ENCODE assay signal across 8 cellular contexts in the genomic region with DNA sequence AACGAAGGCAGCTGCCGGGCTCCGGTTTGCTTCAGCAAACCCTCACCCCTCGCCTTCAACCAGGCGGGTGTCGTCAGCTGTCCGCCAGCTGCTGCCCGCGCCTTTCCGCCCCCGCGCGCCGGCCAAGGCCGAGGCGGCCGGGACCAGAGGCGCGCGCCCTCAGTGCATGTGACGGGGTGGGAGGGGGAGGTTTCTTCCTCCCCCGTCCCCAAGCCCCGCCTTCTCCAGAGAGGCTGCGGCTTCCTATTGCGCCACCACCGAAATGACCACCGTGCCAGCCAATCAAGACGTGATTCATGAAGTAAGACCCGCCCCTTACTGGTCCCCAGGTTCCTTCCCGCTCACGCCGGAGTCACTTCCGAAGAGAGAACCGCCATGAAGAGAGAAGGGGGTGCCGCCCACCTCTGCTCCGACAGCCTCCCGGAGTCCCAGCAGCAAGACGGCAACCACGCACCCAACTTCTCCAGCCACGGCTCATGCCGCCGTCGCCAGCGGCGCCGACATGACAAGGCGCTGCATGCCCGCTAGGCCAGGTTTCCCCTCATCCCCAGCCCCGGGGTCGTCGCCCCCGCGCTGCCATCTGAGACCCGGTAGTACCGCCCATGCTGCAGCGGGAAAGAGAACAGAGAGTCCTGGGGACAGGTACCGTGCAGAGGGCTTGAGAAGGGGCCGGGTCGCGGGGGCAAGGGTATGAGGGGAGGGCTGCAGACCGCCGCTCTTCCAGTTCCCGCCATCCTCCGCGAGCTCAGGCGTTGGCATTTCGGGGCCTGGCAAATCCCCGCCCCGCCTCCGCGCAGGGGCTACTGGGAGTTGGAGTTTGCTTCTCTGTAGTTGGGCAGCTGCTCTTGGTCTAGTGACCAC. TPM values are rescaled to one million over a fixed set of nuclear protein-coding genes. Genes with fewer than 3 reads are reported as not detected.
A peak's percentile ranks its signal among the peaks of the same experiment; 100 is the strongest.
DNase-seq lines count a peak whose midpoint lies in the region; TF ChIP-seq lines count a peak whose summit lies in the region.

A gene with protein sequence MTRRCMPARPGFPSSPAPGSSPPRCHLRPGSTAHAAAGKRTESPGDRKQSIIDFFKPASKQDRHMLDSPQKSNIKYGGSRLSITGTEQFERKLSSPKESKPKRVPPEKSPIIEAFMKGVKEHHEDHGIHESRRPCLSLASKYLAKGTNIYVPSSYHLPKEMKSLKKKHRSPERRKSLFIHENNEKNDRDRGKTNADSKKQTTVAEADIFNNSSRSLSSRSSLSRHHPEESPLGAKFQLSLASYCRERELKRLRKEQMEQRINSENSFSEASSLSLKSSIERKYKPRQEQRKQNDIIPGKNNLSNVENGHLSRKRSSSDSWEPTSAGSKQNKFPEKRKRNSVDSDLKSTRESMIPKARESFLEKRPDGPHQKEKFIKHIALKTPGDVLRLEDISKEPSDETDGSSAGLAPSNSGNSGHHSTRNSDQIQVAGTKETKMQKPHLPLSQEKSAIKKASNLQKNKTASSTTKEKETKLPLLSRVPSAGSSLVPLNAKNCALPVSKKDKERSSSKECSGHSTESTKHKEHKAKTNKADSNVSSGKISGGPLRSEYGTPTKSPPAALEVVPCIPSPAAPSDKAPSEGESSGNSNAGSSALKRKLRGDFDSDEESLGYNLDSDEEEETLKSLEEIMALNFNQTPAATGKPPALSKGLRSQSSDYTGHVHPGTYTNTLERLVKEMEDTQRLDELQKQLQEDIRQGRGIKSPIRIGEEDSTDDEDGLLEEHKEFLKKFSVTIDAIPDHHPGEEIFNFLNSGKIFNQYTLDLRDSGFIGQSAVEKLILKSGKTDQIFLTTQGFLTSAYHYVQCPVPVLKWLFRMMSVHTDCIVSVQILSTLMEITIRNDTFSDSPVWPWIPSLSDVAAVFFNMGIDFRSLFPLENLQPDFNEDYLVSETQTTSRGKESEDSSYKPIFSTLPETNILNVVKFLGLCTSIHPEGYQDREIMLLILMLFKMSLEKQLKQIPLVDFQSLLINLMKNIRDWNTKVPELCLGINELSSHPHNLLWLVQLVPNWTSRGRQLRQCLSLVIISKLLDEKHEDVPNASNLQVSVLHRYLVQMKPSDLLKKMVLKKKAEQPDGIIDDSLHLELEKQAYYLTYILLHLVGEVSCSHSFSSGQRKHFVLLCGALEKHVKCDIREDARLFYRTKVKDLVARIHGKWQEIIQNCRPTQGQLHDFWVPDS (plus strand): TSS at position 355 of the 861 bp plus-strand sequence. CDS start 148 bp downstream, at position 503.

- H2AK5ac ChIP-seq in H9 (ENCODE audit: insufficient read length, low read length) = no peak within 1 kb of the TSS

- H4K8ac ChIP-seq in H9 (replicated peaks; ENCODE audit: insufficient read length, low read depth, low read length) = no peak within 1 kb of the TSS

- H4K91ac ChIP-seq in H9 (ENCODE audit: insufficient read length, low read depth, low read length) = no peak within 1 kb of the TSS

- H3K9me3 ChIP-seq in H9 (ENCODE audit: control insufficient read depth, low read depth, low read length) = no peaks in the 10 kb centered on the region
- H3K9me3 ChIP-seq in MG63 = no peaks in the 10 kb centered on the region

- no peak within 1 kb of the TSS for H3K23ac ChIP-seq in H9 (ENCODE audit: insufficient read length, low read depth, low read length)

- H2BK12ac ChIP-seq in H9 (ENCODE audit: insufficient read length, low read depth, low read length) = no peak within 1 kb of the TSS

- WGBS in H9 (ENCODE audit: extremely low coverage, insufficient read length, low lambda C conversion rate) = no CpG with 5 or more reads among the region's 71 CpGs

- H3K4me3 ChIP-seq in MG63 (peak within 1 kb of the TSS; percentile 92), fibroblast of the aortic adventitia (ENCODE audit: low read depth, low read length) (peak within 1 kb of the TSS; percentile 96)

- H3K4me2 ChIP-seq in H9 (ENCODE audit: insufficient read depth, insufficient read length, low read length) = peak within 1 kb of the TSS; percentile 91

- H3K27me3 Mint-ChIP-seq in H9 (ENCODE audit: low read depth) (no peaks in the 10 kb centered on the region), nephron (ENCODE audit: low read depth) (no peaks in the 10 kb centered on the region)
- H3K27me3 Mint-ChIP-seq in stimulated activated naive CD8-positive, alpha-beta T cell treated with anti-CD3 and anti-CD28 coated beads, Interleukin-15, Interleukin-2, amounts not matched to agents 100 ng/mL and 50 ng/mL, for 24 hours = no peaks in the 10 kb centered on the region

- H3K27ac Mint-ChIP-seq in H9 (peak within 1 kb of the TSS; percentile 94 to 98 (median 98)), nephron (peak within 1 kb of the TSS; percentile 93 to 99 (median 95))
- peak within 1 kb of the TSS; percentile 97 for H3K27ac Mint-ChIP-seq in stimulated activated naive CD8-positive, alpha-beta T cell treated with anti-CD3 and anti-CD28 coated beads, Interleukin-15, Interleukin-2, amounts not matched to agents 100 ng/mL and 50 ng/mL, for 24 hours

- DNase-seq in ELR (ENCODE audit: low read depth) = peak; percentile 99
- peak; percentile 98 for DNase-seq in H9
- peak; percentile 95 for DNase-seq in MG63
- DNase-seq in SHP77 treated with DMSO at 0.1 percent for 48 hours (lab: John Stamatoyannopoulos, UW) = peak; percentile 93
- DNase-seq in activated effector memory CD4-positive, alpha-beta T cell treated with anti-CD3 and anti-CD28 coated beads, Interleukin-2, amount 50 U/mL, for 16 hours = peak; percentile 96
- peak; percentile 98 for DNase-seq in fibroblast of the aortic adventitia (ENCODE audit: low read depth)

- H3K9me3 Mint-ChIP-seq in H9 (no peaks in the 10 kb centered on the region), nephron (no peaks in the 10 kb centered on the region)
- H3K9me3 Mint-ChIP-seq in stimulated activated naive CD8-positive, alpha-beta T cell treated with anti-CD3 and anti-CD28 coated beads, Interleukin-15, Interleukin-2, amounts not matched to agents 100 ng/mL and 50 ng/mL, for 24 hours = no peaks in the 10 kb centered on the region

- H3T11ph ChIP-seq in H9 (ENCODE audit: low read length) = no peak within 1 kb of the TSS

- TF ChIP-seq CTCF in H9 (conservative IDR thresholded peaks at IDR 0.05) (no peak), fibroblast of the aortic adventitia (IDR thresholded peaks at IDR 0.05; ENCODE audit: insufficient read depth, low read length) (no peak), nephron (IDR thresholded peaks at IDR 0.05; ENCODE audit: unreplicated experiment in 3 of 3) (no peak)

- H3K4me1 Mint-ChIP-seq in H9 = peaks cover 29 to 31% of the 10 kb centered on the region in 2 experiments
- H3K4me1 Mint-ChIP-seq in nephron = peaks cover 69% of the 10 kb centered on the region
- peaks cover 48% of the 10 kb centered on the region for H3K4me1 Mint-ChIP-seq in stimulated activated naive CD8-positive, alpha-beta T cell treated with anti-CD3 and anti-CD28 coated beads, Interleukin-15, Interleukin-2, amounts not matched to agents 100 ng/mL and 50 ng/mL, for 24 hours (ENCODE audit: low read depth)

- no peaks in the 10 kb centered on the region for H3K27me3 ChIP-seq in H9 (ENCODE audit: insufficient read depth, low read length)
- H3K27me3 ChIP-seq in MG63 = no peaks in the 10 kb centered on the region

- no peak within 1 kb of the TSS for H2AFZ ChIP-seq in H9 (ENCODE audit: low read length)

- peaks cover 3% of the 10 kb centered on the region for H3K23me2 ChIP-seq in H9 (ENCODE audit: insufficient read length, low read depth, low read length, poor library complexity, severe bottlenecking)

- H2BK120ac ChIP-seq in H9 (ENCODE audit: low read depth, low read length, poor library complexity, severe bottlenecking) = no peak within 1 kb of the TSS

- peak within 1 kb of the TSS; percentile 73 for H3K9ac ChIP-seq in H9 (ENCODE audit: extremely low read depth, insufficient read length, low read length)

- H3K56ac ChIP-seq in H9 (ENCODE audit: insufficient read length, low read depth, low read length) = no peak within 1 kb of the TSS

- H3K18ac ChIP-seq in H9 (ENCODE audit: insufficient read length, low read depth, low read length) = peak within 1 kb of the TSS; percentile 72

- no peaks in the 10 kb centered on the region for H4K20me1 ChIP-seq in H9 (ENCODE audit: control insufficient read depth, insufficient read depth, insufficient read length)

- no peak within 1 kb of the TSS for H2BK5ac ChIP-seq in H9 (ENCODE audit: insufficient read length, low read length)

- H3K4me1 ChIP-seq in H9 (ENCODE audit: insufficient read depth, low read length) = no peaks in the 10 kb centered on the region; the same call in 1 of the 2 replicates

- H3K79me2 ChIP-seq in H9 (ENCODE audit: insufficient read depth, low read length) = peaks cover 4% of the 10 kb centered on the region; the same call in 1 of the 2 replicates

- H3K36me3 ChIP-seq in MG63 = peaks cover 28% of the 10 kb centered on the region

- peaks cover 7% of the 10 kb centered on the region for H3K79me1 ChIP-seq in H9 (ENCODE audit: insufficient read depth, low read depth, low read length, poor library complexity, severe bottlenecking)

- peak within 1 kb of the TSS; percentile 98 for H3K4me3 Mint-ChIP-seq in H9
- H3K4me3 Mint-ChIP-seq in nephron = peak within 1 kb of the TSS; percentile 98 to 100 (median 98)
- peak within 1 kb of the TSS; percentile 98 for H3K4me3 Mint-ChIP-seq in stimulated activated naive CD8-positive, alpha-beta T cell treated with anti-CD3 and anti-CD28 coated beads, Interleukin-15, Interleukin-2, amounts not matched to agents 100 ng/mL and 50 ng/mL, for 24 hours

- no peak within 1 kb of the TSS for H2BK20ac ChIP-seq in H9 (ENCODE audit: low read depth, low read length, poor library complexity, severe bottlenecking)

- H4K5ac ChIP-seq in H9 (ENCODE audit: insufficient read length, low read depth, low read length) = no peak within 1 kb of the TSS

- H3K27ac ChIP-seq in H9 (ENCODE audit: insufficient read length, low read depth, low read length) = no peak within 1 kb of the TSS

- H2BK15ac ChIP-seq in H9 (ENCODE audit: low read depth, low read length) = peak within 1 kb of the TSS; percentile 42; the same call in 1 of the 2 replicates

- H3K14ac ChIP-seq in H9 (ENCODE audit: insufficient read depth, low read length) = peak within 1 kb of the TSS; percentile 79; the same call in 1 of the 2 replicates

- no peak within 1 kb of the TSS for H3K4ac ChIP-seq in H9 (ENCODE audit: low read depth, low read length)

- H3K36me3 Mint-ChIP-seq in H9 (ENCODE audit: insufficient read depth in 1 of 3, low read depth in 3 of 3) (peaks cover 6 to 20% (median 15%) of the 10 kb centered on the region in 3 experiments; a peak in 6 of 7 replicates), nephron (ENCODE audit: low read depth) (peaks cover 16% of the 10 kb centered on the region)
- H3K36me3 Mint-ChIP-seq in stimulated activated naive CD8-positive, alpha-beta T cell treated with anti-CD3 and anti-CD28 coated beads, Interleukin-15, Interleukin-2, amounts not matched to agents 100 ng/mL and 50 ng/mL, for 24 hours (ENCODE audit: low read depth) = peaks cover 32% of the 10 kb centered on the region

RNA-seq across cellular contexts. Expression of the gene that starts here (rescaled TPM):
- total RNA-seq in H9 (2021) (20.9 and 23.1 TPM in 2 replicates), fibroblast of the aortic adventitia (ENCODE audit: low replicate concordance) (34.8 and 62.8 TPM in 2 replicates)
- total RNA-seq in MG63 (2014; rRNA removed; shearing (Covaris generic); ENCODE audit: low replicate concordance) = 10.7 and 19.9 TPM in 2 replicates
